ENCODE assay signal across 11 cellular contexts in genomic region chr16:87541004-87541881, GRCh38. TPM values are rescaled to one million over a fixed set of nuclear protein-coding genes. Genes with fewer than 3 reads are reported as not detected.
A peak's percentile ranks its signal among the peaks of the same experiment; 100 is the strongest.
DNase-seq lines count a peak whose midpoint lies in the region; ATAC-seq and TF ChIP-seq lines count a peak whose summit lies in the region.
"Had no signal": no experiment of that assay in that cellular context is flagged by ENCODE, and none has a peak within 500 bp of the region (broad histone marks: within the 10 kb centered on the region; RNA-seq: fewer than 3 reads in every experiment).

No MANE protein-coding gene starts in this region.

- H3K36me3 ChIP-seq in ovary = no peaks in the 10 kb centered on the region

- no peaks in the 10 kb centered on the region for H3K9me3 ChIP-seq in ovary

- no peak for TF ChIP-seq EP300 in ovary (IDR thresholded peaks at IDR 0.05)

- H3K27ac Mint-ChIP-seq in progenitor cell of endocrine pancreas = no peak overlapping the region
- H3K27ac Mint-ChIP-seq: activated naive CD4-positive, alpha-beta T cell treated with anti-CD3 and anti-CD28 coated beads, Interleukin-2, amount 50 U/mL, for 24 hours had no signal

- TF ChIP-seq CTCF in RWPE1 (conservative IDR thresholded peaks at IDR 0.05; ENCODE audit: low read depth) = no peak
- TF ChIP-seq CTCF in fibroblast of villous mesenchyme (IDR thresholded peaks at IDR 0.05; ENCODE audit: insufficient read depth, low read depth, low read length) = no peak
- no peak for TF ChIP-seq CTCF in ovary (IDR thresholded peaks at IDR 0.05)
- no peak for TF ChIP-seq CTCF in progenitor cell of endocrine pancreas (IDR thresholded peaks at IDR 0.05; ENCODE audit: unreplicated experiment)
- TF ChIP-seq CTCF in GM13976 (IDR thresholded peaks at IDR 0.05; ENCODE audit: borderline replicate concordance, control extremely low read depth, extremely low read depth, insufficient read depth, missing control alignments) = no peak

- ATAC-seq in HG03565 (IDR thresholded peaks at IDR 0.05; ENCODE audit: unreplicated experiment) = no peak

- peak; percentile 45 for DNase-seq in DMS79 treated with DMSO at 0.1 percent for 48 hours (lab: John Stamatoyannopoulos, UW)
- no peak for DNase-seq in RWPE1 (ENCODE audit: low spot score)
- DNase-seq in fibroblast of villous mesenchyme (ENCODE audit: low read depth) = peak; percentile 96
- peak; percentile 35 to 69 (median 62) for DNase-seq in ovary
- no peak for DNase-seq in epidermal melanocyte (ENCODE audit: insufficient read length, low spot score)
- no peak for DNase-seq in progenitor cell of endocrine pancreas (ENCODE audit: low spot score, unreplicated experiment)
- DNase-seq in GM13976 (ENCODE audit: low spot score) = no peak
- DNase-seq: islet precursor cell, Karpas-422 had no signal

- H3K36me3 Mint-ChIP-seq in progenitor cell of endocrine pancreas (ENCODE audit: insufficient read depth) = no peaks in the 10 kb centered on the region

- no peak for TF ChIP-seq POLR2A in ovary (IDR thresholded peaks at IDR 0.05)

- POLR2A ChIA-PET in RWPE1 (lab: Yijun Ruan, JAX; ENCODE audit: low non-redundant PET) = no interaction called here

- in situ Hi-C loops in GM13976 (cut with MboI; ENCODE audit: low sequenced_read_pairs, unreplicated experiment) = no loop called here

- peak overlapping the region; percentile 52 for H3K27ac ChIP-seq in RWPE1
- H3K27ac ChIP-seq in ovary = peak overlapping the region in 1 of 2 donors; percentile 28

- 11 to 22% (median 20%) methylated on average over 37 to 38 of the region's 38 CpGs for WGBS in ovary, 3 donors

- H3K4me1 Mint-ChIP-seq in progenitor cell of endocrine pancreas (ENCODE audit: low read depth) = peaks cover 8% of the 10 kb centered on the region

- CTCF ChIA-PET in RWPE1 (lab: Yijun Ruan, JAX) = no interaction called here

- intact Hi-C loops in ovary (cut with DNase I) = loop anchor here in 1 of 4 donors (5.0 to 10.0 kb wide), 2 partner anchors 49 to 126 kb away; partner anchors contain the start of gene ZCCHC14

- H3K4me3 ChIP-seq in fibroblast of villous mesenchyme (ENCODE audit: low read depth, low read length) (peak overlapping the region; percentile 43), ovary (no peak overlapping the region)

- H3K9me3 Mint-ChIP-seq in progenitor cell of endocrine pancreas (ENCODE audit: low read depth) = peaks cover 5% of the 10 kb centered on the region
- H3K9me3 Mint-ChIP-seq: activated naive CD4-positive, alpha-beta T cell treated with anti-CD3 and anti-CD28 coated beads, Interleukin-2, amount 50 U/mL, for 24 hours had no signal

- H3K4me1 ChIP-seq in ovary (ENCODE audit: insufficient read depth) = peaks cover 8% of the 10 kb centered on the region

- H3K4me3 Mint-ChIP-seq in progenitor cell of endocrine pancreas (ENCODE audit: low read depth) = no peak overlapping the region
- H3K4me3 Mint-ChIP-seq: activated naive CD4-positive, alpha-beta T cell treated with anti-CD3 and anti-CD28 coated beads, Interleukin-2, amount 50 U/mL, for 24 hours had no signal

- no peaks in the 10 kb centered on the region for H3K27me3 ChIP-seq in ovary

- H3K27me3 Mint-ChIP-seq in progenitor cell of endocrine pancreas = peaks cover 21% of the 10 kb centered on the region

RNA-seq across cellular contexts. Expression of gene ZCCHC14, which starts 48.4 kb away (rescaled TPM):
- total RNA-seq in fibroblast of villous mesenchyme (8.2 and 13.2 TPM in 2 replicates), ovary (10 to 100 TPM; 16.1 to 37.6 (median 32.2) TPM), progenitor cell of endocrine pancreas (40.5 and 42.4 TPM in 2 replicates)
- polyA plus RNA-seq in ovary = 10 to 100 TPM; 16.3 to 18.3 TPM

Comparison
In these comparisons a context has a peak if more than half of its experiments do, and no peak if none do; other contexts are left out.
1. DNase-seq: peak in DMS79 treated with DMSO at 0.1 percent for 48 hours (single experiment), fibroblast of villous mesenchyme (single experiment) and ovary (5 of 5); none in RWPE1 (single experiment), epidermal melanocyte (single experiment), progenitor cell of endocrine pancreas (single experiment) and GM13976 (single experiment).